In genomic region chr9:8730618-8731017, GRCh38 we compare ENCODE assay signal across 19 cellular contexts.
"Had no signal": no experiment of that assay in that cellular context is flagged by ENCODE, and none has a peak within 500 bp of the region (broad histone marks: within the 10 kb centered on the region; RNA-seq: fewer than 3 reads in every experiment).

No MANE protein-coding gene starts in this region.

- H3K9me3 Mint-ChIP-seq: activated naive CD4-positive, alpha-beta T cell treated with anti-CD3 and anti-CD28 coated beads, Interleukin-2, amount 10 ng/mL, durations not matched to agents 7 days and 5 days; activated T-helper 17 cell treated with anti-CD3 and anti-CD28 coated beads, Interleukin-2, amount 50 U/mL, for 72 hours; neural crest cell; stimulated activated naive CD8-positive, alpha-beta T cell treated with anti-CD3 and anti-CD28 coated beads, Interleukin-15, Interleukin-2, amounts not matched to agents 100 ng/mL and 50 ng/mL, for 24 hours had no signal

- DNase-seq: activated CD4-positive, alpha-beta T cell treated with anti-CD3 and anti-CD28 coated beads, Interleukin-2, amount 50 U/mL, for 4 hours; activated CD4-positive, CD25-positive, alpha-beta regulatory T cell treated with anti-CD3 and anti-CD28 coated beads, Interleukin-2, amount 50 U/mL, for 72 hours; activated naive CD4-positive, alpha-beta T cell treated with anti-CD3 and anti-CD28 coated beads, Interleukin-2, amount 10 ng/mL, durations not matched to agents 7 days and 5 days; colonic mucosa; esophagus squamous epithelium; foreskin fibroblast; heart left ventricle; left colon; lower lobe of right lung; midbrain; right cardiac atrium; small intestine; stimulated activated CD4-positive, alpha-beta T cell treated with anti-CD3 and anti-CD28 coated beads, Interleukin-4, amount 100 ng/mL, for 4 hours; trophoblast cell had no signal

- H3K27ac Mint-ChIP-seq: activated naive CD4-positive, alpha-beta T cell treated with anti-CD3 and anti-CD28 coated beads, Interleukin-2, amount 10 ng/mL, durations not matched to agents 7 days and 5 days; activated T-helper 17 cell treated with anti-CD3 and anti-CD28 coated beads, Interleukin-2, amount 50 U/mL, for 72 hours; stimulated activated naive CD8-positive, alpha-beta T cell treated with anti-CD3 and anti-CD28 coated beads, Interleukin-15, Interleukin-2, amounts not matched to agents 100 ng/mL and 50 ng/mL, for 24 hours had no signal

- H3K27me3 Mint-ChIP-seq: activated naive CD4-positive, alpha-beta T cell treated with anti-CD3 and anti-CD28 coated beads, Interleukin-2, amount 10 ng/mL, durations not matched to agents 7 days and 5 days had no signal

- H3K4me3 Mint-ChIP-seq: activated naive CD4-positive, alpha-beta T cell treated with anti-CD3 and anti-CD28 coated beads, Interleukin-2, amount 10 ng/mL, durations not matched to agents 7 days and 5 days; activated T-helper 17 cell treated with anti-CD3 and anti-CD28 coated beads, Interleukin-2, amount 50 U/mL, for 72 hours; neural crest cell; stimulated activated naive CD8-positive, alpha-beta T cell treated with anti-CD3 and anti-CD28 coated beads, Interleukin-15, Interleukin-2, amounts not matched to agents 100 ng/mL and 50 ng/mL, for 24 hours had no signal

- H3K9me3 ChIP-seq: colonic mucosa, esophagus squamous epithelium, heart left ventricle, lower lobe of right lung, prostate gland, suprapubic skin had no signal

- H3K4me3 ChIP-seq: colonic mucosa, esophagus squamous epithelium, heart left ventricle, lower lobe of right lung, prostate gland, suprapubic skin had no signal

- H3K27me3 ChIP-seq: colonic mucosa, esophagus squamous epithelium, heart left ventricle, suprapubic skin had no signal

- H3K27ac ChIP-seq: colonic mucosa, esophagus squamous epithelium, heart left ventricle, lower lobe of right lung, prostate gland, suprapubic skin had no signal

- ATAC-seq: activated T-helper 17 cell treated with anti-CD3 and anti-CD28 coated beads, Interleukin-2, amount 50 U/mL, for 72 hours; heart left ventricle; left colon; lower lobe of right lung; right cardiac atrium had no signal

- H3K4me1 Mint-ChIP-seq: activated naive CD4-positive, alpha-beta T cell treated with anti-CD3 and anti-CD28 coated beads, Interleukin-2, amount 10 ng/mL, durations not matched to agents 7 days and 5 days; activated T-helper 17 cell treated with anti-CD3 and anti-CD28 coated beads, Interleukin-2, amount 50 U/mL, for 72 hours had no signal

- H3K36me3 ChIP-seq: colonic mucosa, esophagus squamous epithelium, heart left ventricle, lower lobe of right lung, prostate gland, suprapubic skin had no signal

- H3K4me1 ChIP-seq: colonic mucosa, prostate gland had no signal

- H3K36me3 Mint-ChIP-seq: activated naive CD4-positive, alpha-beta T cell treated with anti-CD3 and anti-CD28 coated beads, Interleukin-2, amount 10 ng/mL, durations not matched to agents 7 days and 5 days had no signal
